Comparison of ENCODE assay signal across 12 cellular contexts in genomic region chr1:184210048-184210447, GRCh38.
A peak's percentile ranks its signal among the peaks of the same experiment; 100 is the strongest.
DNase-seq lines count a peak whose midpoint lies in the region; ATAC-seq and TF ChIP-seq lines count a peak whose summit lies in the region.
"Had no signal": no experiment of that assay in that cellular context is flagged by ENCODE, and none has a peak within 500 bp of the region (broad histone marks: within the 10 kb centered on the region; RNA-seq: fewer than 3 reads in every experiment).

No MANE protein-coding gene starts in this region.

- H3K4me3 ChIP-seq in fibroblast of pulmonary artery (replicated peaks; ENCODE audit: low read depth, low read length) (no peak overlapping the region), psoas muscle (no peak overlapping the region)

- no peaks in the 10 kb centered on the region for H3K9me3 ChIP-seq in psoas muscle

- intact Hi-C loops in psoas muscle (cut with DNase I): loop anchor here in 1 of 2 donors (10.0 kb wide), 1 partner anchor 265 kb away; no protein-coding TSS in a partner anchor

- DNase-seq in DMS 273 treated with DMSO at 0.1 percent for 48 hours (lab: John Stamatoyannopoulos, UW): peak; percentile 26
- DNase-seq in NCI-H446 treated with DMSO at 0.1 percent for 48 hours (lab: John Stamatoyannopoulos, UW): peak; percentile 68
- peak; percentile 16 for DNase-seq in fibroblast of pulmonary artery (ENCODE audit: low read depth)
- DNase-seq in psoas muscle: no peak
- no peak for DNase-seq in NCI-H1105 (lab: John Stamatoyannopoulos, UW)
- no peak for DNase-seq in NCI-H774 (lab: John Stamatoyannopoulos, UW)
- DNase-seq: naive thymus-derived CD8-positive, alpha-beta T cell; NCI-H1048; stimulated activated CD8-positive, alpha-beta memory T cell treated with anti-CD3 and anti-CD28 coated beads, Interleukin-4, amount 100 ng/mL, for 48 hours; T-helper 17 cell had no signal

- no peaks in the 10 kb centered on the region for H3K27me3 ChIP-seq in psoas muscle (ENCODE audit: insufficient read depth in 3 of 3, low read length in 2 of 3)

- no peak overlapping the region for H3K27ac ChIP-seq in psoas muscle

- no peaks in the 10 kb centered on the region for H3K4me1 ChIP-seq in psoas muscle

- TF ChIP-seq CTCF in fibroblast of pulmonary artery (IDR thresholded peaks at IDR 0.05; ENCODE audit: low read length, missing control alignments) (no peak), psoas muscle (IDR thresholded peaks at IDR 0.05) (no peak)

- peak; percentile 40 to 55 (median 48) for ATAC-seq in psoas muscle
- no peak for ATAC-seq in GM19324 (IDR thresholded peaks at IDR 0.05; ENCODE audit: low FRiP score, unreplicated experiment)
- no peak for ATAC-seq in HG03520 (IDR thresholded peaks at IDR 0.05; ENCODE audit: unreplicated experiment)
- ATAC-seq: naive thymus-derived CD8-positive, alpha-beta T cell; T-helper 17 cell had no signal

- WGBS in psoas muscle, 3 donors: 25 to 62% (median 59%) methylated on average over 2 of the region's 2 CpGs

- no peaks in the 10 kb centered on the region for H3K36me3 ChIP-seq in psoas muscle (ENCODE audit: insufficient read depth in 1 of 2, low read depth in 1 of 2)

Comparison
In these comparisons a context has a peak if more than half of its experiments do, and no peak if none do; other contexts are left out.
1. DNase-seq: peak in DMS 273 treated with DMSO at 0.1 percent for 48 hours (single experiment), NCI-H446 treated with DMSO at 0.1 percent for 48 hours (single experiment) and fibroblast of pulmonary artery (single experiment); none in psoas muscle (0 of 2), NCI-H1105 (single experiment) and NCI-H774 (single experiment).
2. ATAC-seq: peak in psoas muscle (4 of 4); none in GM19324 (single experiment) and HG03520 (single experiment).